ENCODE assay signal across 27 cellular contexts in the genomic region with DNA sequence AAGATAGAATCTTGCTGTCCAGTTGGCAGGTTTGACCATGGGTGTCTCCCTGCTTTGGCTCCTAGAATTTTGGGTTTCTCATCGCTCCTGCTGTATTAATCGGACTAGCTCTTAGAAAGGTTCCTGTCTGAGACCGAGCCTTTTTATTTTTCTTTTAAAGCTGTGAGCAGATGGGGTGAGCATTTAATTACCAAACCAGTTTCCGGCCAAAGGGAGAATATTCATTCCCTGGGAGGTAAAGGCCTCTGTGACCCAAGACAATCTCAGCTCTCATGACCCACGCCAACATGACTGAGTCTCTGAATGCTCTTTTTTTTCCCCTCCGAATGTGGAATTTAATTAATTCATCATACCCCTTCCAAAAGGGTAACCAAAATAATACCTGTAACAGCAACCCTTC.
"Had no signal": no experiment of that assay in that cellular context is flagged by ENCODE, and none has a peak within 500 bp of the region (broad histone marks: within the 10 kb centered on the region; RNA-seq: fewer than 3 reads in every experiment).

No MANE protein-coding gene starts in this region.

- DNase-seq: activated effector memory CD4-positive, alpha-beta T cell treated with anti-CD3 and anti-CD28 coated beads, Interleukin-2, amount 50 U/mL, for 16 hours; activated effector memory CD4-positive, alpha-beta T cell treated with Interleukin-2 at 50 U/mL for 16 hours; activated gamma-delta T cell; activated gamma-delta T cell treated with Interleukin-2 at 50 U/mL for 16 hours; activated naive CD4-positive, alpha-beta T cell; activated naive CD4-positive, alpha-beta T cell treated with anti-CD3 and anti-CD28 coated beads for 36 hours; activated naive CD4-positive, alpha-beta T cell treated with anti-CD3 and anti-CD28 coated beads, Interleukin-2, amount 10 ng/mL, durations not matched to agents 7 days and 5 days; activated naive CD4-positive, alpha-beta T cell treated with anti-CD3 and anti-CD28 coated beads, Interleukin-2, amount 50 U/mL, for 16 hours; activated naive CD4-positive, alpha-beta T cell treated with Interleukin-2 at 50 U/mL for 16 hours; activated naive CD8-positive, alpha-beta T cell treated with anti-CD3 and anti-CD28 coated beads for 36 hours; activated naive CD8-positive, alpha-beta T cell treated with anti-CD3 and anti-CD28 coated beads, Interleukin-2, amount 10 ng/mL, durations not matched to agents 7 days and 5 days; activated naive CD8-positive, alpha-beta T cell treated with anti-CD3 and anti-CD28 coated beads, Interleukin-2, amount 50 U/mL, for 24 hours; activated T-cell treated with anti-CD3 and anti-CD28 coated beads, Interleukin-2, amount 50 U/mL, for 1 hour; activated T-cell treated with anti-CD3 and anti-CD28 coated beads, Interleukin-2, amount 50 U/mL, for 24 hours; activated T-cell treated with anti-CD3 and anti-CD28 coated beads, Interleukin-2, amount 50 U/mL, for 4 hours; activated T-cell treated with anti-CD3 and anti-CD28 coated beads, Interleukin-2, amount 50 U/mL, for 48 hours; activated T-cell treated with anti-CD3 and anti-CD28 coated beads, Interleukin-2, amount 50 U/mL, for 72 hours; adrenal gland; amniotic stem cell; amygdala; anterior cingulate cortex; aorta; body of pancreas; brain microvascular endothelial cell; central memory CD4-positive, alpha-beta T cell had no signal

- ATAC-seq: activated naive CD4-positive, alpha-beta T cell treated with anti-CD3 and anti-CD28 coated beads, Interleukin-2, amount 50 U/mL, for 72 hours; activated naive CD8-positive, alpha-beta T cell treated with anti-CD3 and anti-CD28 coated beads, Interleukin-2, amount 50 U/mL, for 24 hours; activated T-cell treated with anti-CD3 and anti-CD28 coated beads, Interleukin-2, amount 50 U/mL, for 4 hours; activated T-cell treated with anti-CD3 and anti-CD28 coated beads, Interleukin-2, amount 50 U/mL, for 72 hours; activated T-helper 17 cell treated with anti-CD3 and anti-CD28 coated beads, Interleukin-2, amount 50 U/mL, for 72 hours; body of pancreas had no signal
